In the genomic region with DNA sequence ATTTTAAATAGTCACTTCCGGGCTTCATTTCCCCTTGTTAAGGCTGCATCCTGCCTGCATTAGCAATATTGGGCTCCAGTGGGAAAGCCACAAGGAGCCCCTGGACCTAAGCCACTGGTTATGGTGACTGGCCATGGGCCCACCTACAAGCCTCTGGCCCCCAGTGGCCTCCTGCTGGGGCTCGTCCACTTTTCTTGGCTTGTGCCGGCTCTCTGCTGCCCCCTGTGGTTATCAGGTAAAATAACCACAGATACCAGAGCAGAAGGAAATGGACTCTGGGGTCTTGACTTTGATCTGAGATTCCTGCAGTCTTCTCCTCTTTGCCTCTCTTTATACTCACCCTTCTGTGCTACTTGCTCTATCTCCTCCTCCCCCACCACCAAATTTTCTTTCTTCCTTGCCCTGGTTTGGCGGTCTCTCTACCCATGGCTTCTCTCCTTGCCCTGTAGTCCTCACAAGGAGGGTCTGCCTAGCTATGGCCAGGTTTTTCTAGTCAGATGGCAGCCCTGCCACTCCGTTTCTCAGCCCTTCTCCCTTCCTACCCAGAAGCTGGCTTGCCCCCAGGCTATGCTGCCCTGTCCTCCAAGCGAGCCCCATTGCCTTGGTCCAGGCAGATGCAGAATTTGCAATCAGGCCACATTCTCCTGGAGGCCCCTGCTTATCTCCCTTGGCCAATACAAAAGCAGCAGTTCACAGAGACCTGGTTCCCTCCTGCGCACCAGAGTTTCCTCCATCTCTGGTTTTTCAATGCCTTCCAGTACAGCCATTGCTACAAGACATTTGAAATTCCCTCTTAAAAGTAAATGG, we compare ENCODE assay signal across 8 cellular contexts.
A peak's percentile ranks its signal among the peaks of the same experiment; 100 is the strongest.
DNase-seq lines count a peak whose midpoint lies in the region; ATAC-seq and TF ChIP-seq lines count a peak whose summit lies in the region.

No MANE protein-coding gene starts in this region.

- no peaks in the 10 kb centered on the region for H3K4me1 ChIP-seq in Peyer's patch

- H3K27ac ChIP-seq in Peyer's patch, result no peak overlapping the region

- H3K4me3 Mint-ChIP-seq in chondrocyte (ENCODE audit: unreplicated experiment) (no peak overlapping the region), memory B cell (no peak overlapping the region)

- no peak overlapping the region for H3K4me3 ChIP-seq in Peyer's patch

- peaks cover 3% of the 10 kb centered on the region for H3K27me3 Mint-ChIP-seq in chondrocyte (ENCODE audit: low read depth)
- H3K27me3 Mint-ChIP-seq in memory B cell, result peaks cover 2% of the 10 kb centered on the region

- H3K27ac Mint-ChIP-seq in chondrocyte (ENCODE audit: unreplicated experiment) (no peak overlapping the region), memory B cell (no peak overlapping the region)

- peak in 5 of 6 experiments; percentile 34 to 70 (median 50) for TF ChIP-seq CTCF in Peyer's patch (IDR thresholded peaks at IDR 0.05)
- TF ChIP-seq CTCF in chondrocyte (IDR thresholded peaks at IDR 0.05), result peak; percentile 88
- peak in 1 of 3 donors; percentile 13 for TF ChIP-seq CTCF in omental fat pad (IDR thresholded peaks at IDR 0.05)

- no peaks in the 10 kb centered on the region for H3K4me1 Mint-ChIP-seq in chondrocyte (ENCODE audit: low read depth)
- peaks cover 4% of the 10 kb centered on the region for H3K4me1 Mint-ChIP-seq in memory B cell

- H3K36me3 ChIP-seq in Peyer's patch, result no peaks in the 10 kb centered on the region

- no peak for TF ChIP-seq POLR2A in Peyer's patch (IDR thresholded peaks at IDR 0.05)

- peaks cover 6% of the 10 kb centered on the region for H3K36me3 Mint-ChIP-seq in chondrocyte (ENCODE audit: low read depth)
- no peaks in the 10 kb centered on the region for H3K36me3 Mint-ChIP-seq in memory B cell

- ATAC-seq in GM18498 (IDR thresholded peaks at IDR 0.05; ENCODE audit: unreplicated experiment) (peak; percentile 32), memory B cell (ENCODE audit: low read depth) (no peak), omental fat pad (ENCODE audit: low FRiP score) (no peak), HG03025 (IDR thresholded peaks at IDR 0.05; ENCODE audit: low FRiP score, unreplicated experiment) (no peak), GM19455 (IDR thresholded peaks at IDR 0.05; ENCODE audit: unreplicated experiment) (no peak)

- peak; percentile 18 for DNase-seq in AG08396 (ENCODE audit: low spot score)
- DNase-seq in Peyer's patch, result no peak
- no peak for DNase-seq in chondrocyte (ENCODE audit: low spot score)
- peak; percentile 8 to 20 for DNase-seq in memory B cell (ENCODE audit: low spot score in 2 of 2)
- DNase-seq in omental fat pad (ENCODE audit: low spot score), result no peak

- H3K27me3 ChIP-seq in Peyer's patch, result no peaks in the 10 kb centered on the region

- peaks cover 5% of the 10 kb centered on the region for H3K9me3 Mint-ChIP-seq in chondrocyte (ENCODE audit: low read depth)
- H3K9me3 Mint-ChIP-seq in memory B cell, result no peaks in the 10 kb centered on the region

- no peaks in the 10 kb centered on the region for H3K9me3 ChIP-seq in Peyer's patch

Comparison
In these comparisons a context has a peak if more than half of its experiments do, and no peak if none do; other contexts are left out.
1. DNase-seq: peak in AG08396 (single experiment) and memory B cell (2 of 2); none in Peyer's patch (0 of 3), chondrocyte (single experiment) and omental fat pad (single experiment).